In the genomic region with DNA sequence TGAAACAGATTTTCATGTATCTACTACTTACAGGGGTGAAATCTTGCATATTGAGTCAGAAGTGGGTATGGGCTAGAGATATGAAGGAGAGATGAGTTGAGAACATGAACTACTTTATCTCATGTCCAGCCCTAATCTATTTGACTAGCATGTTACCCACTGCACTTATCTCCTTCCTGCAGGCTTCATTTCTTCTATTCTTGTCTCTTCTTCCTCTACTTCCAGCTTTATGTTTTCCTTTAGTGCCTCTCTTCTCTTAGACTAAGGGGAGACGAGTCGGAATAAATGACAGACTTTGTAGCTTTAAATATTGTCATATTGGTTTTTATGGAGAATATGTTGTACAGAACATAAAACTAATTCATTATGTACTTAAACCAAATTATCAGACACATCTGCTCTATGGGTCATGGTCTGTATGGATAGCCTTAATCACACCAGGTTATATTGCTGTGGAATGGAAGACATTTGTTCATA, we compare ENCODE assay signal across 1 cellular context.
TF ChIP-seq lines count a peak whose summit lies in the region.

No MANE protein-coding gene starts in this region.

TF ChIP-seq in K562, 482 proteins besides CTCF, POLR2A, EP300 and RAD21 (continued from another document and continues in another):
- TF ChIP-seq SOX6 (IDR thresholded peaks at IDR 0.05) = peak; percentile 99
- peak; percentile 69 for TF ChIP-seq MEIS2 (IDR thresholded peaks at IDR 0.05; ENCODE audit: partially characterized antibody)
- no peak for TF ChIP-seq THRAP3 (IDR thresholded peaks at IDR 0.05; ENCODE audit: borderline replicate concordance)
- TF ChIP-seq NCOR1 (IDR thresholded peaks at IDR 0.05) = peak; percentile 98
- TF ChIP-seq, protein P1, sequence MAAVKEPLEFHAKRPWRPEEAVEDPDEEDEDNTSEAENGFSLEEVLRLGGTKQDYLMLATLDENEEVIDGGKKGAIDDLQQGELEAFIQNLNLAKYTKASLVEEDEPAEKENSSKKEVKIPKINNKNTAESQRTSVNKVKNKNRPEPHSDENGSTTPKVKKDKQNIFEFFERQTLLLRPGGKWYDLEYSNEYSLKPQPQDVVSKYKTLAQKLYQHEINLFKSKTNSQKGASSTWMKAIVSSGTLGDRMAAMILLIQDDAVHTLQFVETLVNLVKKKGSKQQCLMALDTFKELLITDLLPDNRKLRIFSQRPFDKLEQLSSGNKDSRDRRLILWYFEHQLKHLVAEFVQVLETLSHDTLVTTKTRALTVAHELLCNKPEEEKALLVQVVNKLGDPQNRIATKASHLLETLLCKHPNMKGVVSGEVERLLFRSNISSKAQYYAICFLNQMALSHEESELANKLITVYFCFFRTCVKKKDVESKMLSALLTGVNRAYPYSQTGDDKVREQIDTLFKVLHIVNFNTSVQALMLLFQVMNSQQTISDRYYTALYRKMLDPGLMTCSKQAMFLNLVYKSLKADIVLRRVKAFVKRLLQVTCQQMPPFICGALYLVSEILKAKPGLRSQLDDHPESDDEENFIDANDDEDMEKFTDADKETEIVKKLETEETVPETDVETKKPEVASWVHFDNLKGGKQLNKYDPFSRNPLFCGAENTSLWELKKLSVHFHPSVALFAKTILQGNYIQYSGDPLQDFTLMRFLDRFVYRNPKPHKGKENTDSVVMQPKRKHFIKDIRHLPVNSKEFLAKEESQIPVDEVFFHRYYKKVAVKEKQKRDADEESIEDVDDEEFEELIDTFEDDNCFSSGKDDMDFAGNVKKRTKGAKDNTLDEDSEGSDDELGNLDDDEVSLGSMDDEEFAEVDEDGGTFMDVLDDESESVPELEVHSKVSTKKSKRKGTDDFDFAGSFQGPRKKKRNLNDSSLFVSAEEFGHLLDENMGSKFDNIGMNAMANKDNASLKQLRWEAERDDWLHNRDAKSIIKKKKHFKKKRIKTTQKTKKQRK (IDR thresholded peaks at IDR 0.05; ENCODE audit: borderline replicate concordance, low read depth, low read length) = no peak
- TF ChIP-seq ZNF584 (CRISPR knock-in tag; IDR thresholded peaks at IDR 0.05; ENCODE audit: low read depth) = peak; percentile 73; the same call in 1 of the 2 replicates
- peak; percentile 83 for TF ChIP-seq BCOR (IDR thresholded peaks at IDR 0.05)
- no peak for TF ChIP-seq ZKSCAN1 (IDR thresholded peaks at IDR 0.05; ENCODE audit: low read depth, low read length)
- peak; percentile 87 for TF ChIP-seq MECOM (CRISPR knock-in tag; IDR thresholded peaks at IDR 0.05)
- TF ChIP-seq, protein P2, sequence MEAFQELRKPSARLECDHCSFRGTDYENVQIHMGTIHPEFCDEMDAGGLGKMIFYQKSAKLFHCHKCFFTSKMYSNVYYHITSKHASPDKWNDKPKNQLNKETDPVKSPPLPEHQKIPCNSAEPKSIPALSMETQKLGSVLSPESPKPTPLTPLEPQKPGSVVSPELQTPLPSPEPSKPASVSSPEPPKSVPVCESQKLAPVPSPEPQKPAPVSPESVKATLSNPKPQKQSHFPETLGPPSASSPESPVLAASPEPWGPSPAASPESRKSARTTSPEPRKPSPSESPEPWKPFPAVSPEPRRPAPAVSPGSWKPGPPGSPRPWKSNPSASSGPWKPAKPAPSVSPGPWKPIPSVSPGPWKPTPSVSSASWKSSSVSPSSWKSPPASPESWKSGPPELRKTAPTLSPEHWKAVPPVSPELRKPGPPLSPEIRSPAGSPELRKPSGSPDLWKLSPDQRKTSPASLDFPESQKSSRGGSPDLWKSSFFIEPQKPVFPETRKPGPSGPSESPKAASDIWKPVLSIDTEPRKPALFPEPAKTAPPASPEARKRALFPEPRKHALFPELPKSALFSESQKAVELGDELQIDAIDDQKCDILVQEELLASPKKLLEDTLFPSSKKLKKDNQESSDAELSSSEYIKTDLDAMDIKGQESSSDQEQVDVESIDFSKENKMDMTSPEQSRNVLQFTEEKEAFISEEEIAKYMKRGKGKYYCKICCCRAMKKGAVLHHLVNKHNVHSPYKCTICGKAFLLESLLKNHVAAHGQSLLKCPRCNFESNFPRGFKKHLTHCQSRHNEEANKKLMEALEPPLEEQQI (IDR thresholded peaks at IDR 0.05) = peak; percentile 96
- no peak for TF ChIP-seq PTTG1 (tag; IDR thresholded peaks at IDR 0.05; ENCODE audit: low read depth)
- TF ChIP-seq, protein P3, sequence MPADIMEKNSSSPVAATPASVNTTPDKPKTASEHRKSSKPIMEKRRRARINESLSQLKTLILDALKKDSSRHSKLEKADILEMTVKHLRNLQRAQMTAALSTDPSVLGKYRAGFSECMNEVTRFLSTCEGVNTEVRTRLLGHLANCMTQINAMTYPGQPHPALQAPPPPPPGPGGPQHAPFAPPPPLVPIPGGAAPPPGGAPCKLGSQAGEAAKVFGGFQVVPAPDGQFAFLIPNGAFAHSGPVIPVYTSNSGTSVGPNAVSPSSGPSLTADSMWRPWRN (IDR thresholded peaks at IDR 0.05; ENCODE audit: low read depth) = peak; percentile 89
- TF ChIP-seq, protein P4, sequence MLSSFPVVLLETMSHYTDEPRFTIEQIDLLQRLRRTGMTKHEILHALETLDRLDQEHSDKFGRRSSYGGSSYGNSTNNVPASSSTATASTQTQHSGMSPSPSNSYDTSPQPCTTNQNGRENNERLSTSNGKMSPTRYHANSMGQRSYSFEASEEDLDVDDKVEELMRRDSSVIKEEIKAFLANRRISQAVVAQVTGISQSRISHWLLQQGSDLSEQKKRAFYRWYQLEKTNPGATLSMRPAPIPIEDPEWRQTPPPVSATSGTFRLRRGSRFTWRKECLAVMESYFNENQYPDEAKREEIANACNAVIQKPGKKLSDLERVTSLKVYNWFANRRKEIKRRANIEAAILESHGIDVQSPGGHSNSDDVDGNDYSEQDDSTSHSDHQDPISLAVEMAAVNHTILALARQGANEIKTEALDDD (IDR thresholded peaks at IDR 0.05) = peak; percentile 84
- TF ChIP-seq, protein P5, sequence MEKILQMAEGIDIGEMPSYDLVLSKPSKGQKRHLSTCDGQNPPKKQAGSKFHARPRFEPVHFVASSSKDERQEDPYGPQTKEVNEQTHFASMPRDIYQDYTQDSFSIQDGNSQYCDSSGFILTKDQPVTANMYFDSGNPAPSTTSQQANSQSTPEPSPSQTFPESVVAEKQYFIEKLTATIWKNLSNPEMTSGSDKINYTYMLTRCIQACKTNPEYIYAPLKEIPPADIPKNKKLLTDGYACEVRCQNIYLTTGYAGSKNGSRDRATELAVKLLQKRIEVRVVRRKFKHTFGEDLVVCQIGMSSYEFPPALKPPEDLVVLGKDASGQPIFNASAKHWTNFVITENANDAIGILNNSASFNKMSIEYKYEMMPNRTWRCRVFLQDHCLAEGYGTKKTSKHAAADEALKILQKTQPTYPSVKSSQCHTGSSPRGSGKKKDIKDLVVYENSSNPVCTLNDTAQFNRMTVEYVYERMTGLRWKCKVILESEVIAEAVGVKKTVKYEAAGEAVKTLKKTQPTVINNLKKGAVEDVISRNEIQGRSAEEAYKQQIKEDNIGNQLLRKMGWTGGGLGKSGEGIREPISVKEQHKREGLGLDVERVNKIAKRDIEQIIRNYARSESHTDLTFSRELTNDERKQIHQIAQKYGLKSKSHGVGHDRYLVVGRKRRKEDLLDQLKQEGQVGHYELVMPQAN (IDR thresholded peaks at IDR 0.05; ENCODE audit: borderline replicate concordance) = no peak
- peak; percentile 84 for TF ChIP-seq FOXJ2 (tag; IDR thresholded peaks at IDR 0.05)
- peak; percentile 82 for TF ChIP-seq PYGO2 (tag; IDR thresholded peaks at IDR 0.05)
- 0 out of 2 replicates have a peak, but pooled peaks have one; percentile 2 for TF ChIP-seq ELF1 (tag; IDR thresholded peaks at IDR 0.05)
- no peak for TF ChIP-seq SIX5 (IDR thresholded peaks at IDR 0.05; ENCODE audit: borderline replicate concordance in 1 of 2, insufficient read depth in 1 of 2, low read depth in 1 of 2, low read length in 2 of 2)
- TF ChIP-seq, protein P6, sequence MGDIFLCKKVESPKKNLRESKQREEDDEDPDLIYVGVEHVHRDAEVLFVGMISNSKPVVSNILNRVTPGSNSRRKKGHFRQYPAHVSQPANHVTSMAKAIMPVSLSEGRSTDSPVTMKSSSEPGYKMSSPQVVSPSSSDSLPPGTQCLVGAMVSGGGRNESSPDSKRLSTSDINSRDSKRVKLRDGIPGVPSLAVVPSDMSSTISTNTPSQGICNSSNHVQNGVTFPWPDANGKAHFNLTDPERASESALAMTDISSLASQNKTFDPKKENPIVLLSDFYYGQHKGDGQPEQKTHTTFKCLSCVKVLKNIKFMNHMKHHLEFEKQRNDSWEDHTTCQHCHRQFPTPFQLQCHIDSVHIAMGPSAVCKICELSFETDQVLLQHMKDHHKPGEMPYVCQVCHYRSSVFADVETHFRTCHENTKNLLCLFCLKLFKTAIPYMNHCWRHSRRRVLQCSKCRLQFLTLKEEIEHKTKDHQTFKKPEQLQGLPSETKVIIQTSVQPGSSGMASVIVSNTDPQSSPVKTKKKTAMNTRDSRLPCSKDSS (IDR thresholded peaks at IDR 0.05; ENCODE audit: low read depth, partially characterized antibody) = no peak
- TF ChIP-seq, protein P7, sequence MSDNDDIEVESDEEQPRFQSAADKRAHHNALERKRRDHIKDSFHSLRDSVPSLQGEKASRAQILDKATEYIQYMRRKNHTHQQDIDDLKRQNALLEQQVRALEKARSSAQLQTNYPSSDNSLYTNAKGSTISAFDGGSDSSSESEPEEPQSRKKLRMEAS (CRISPR knock-in tag; IDR thresholded peaks at IDR 0.05) = no peak
- TF ChIP-seq ZBTB1 (CRISPR knock-in tag; IDR thresholded peaks at IDR 0.05; ENCODE audit: borderline replicate concordance, low read depth) = no peak
- peak in 1 of 2 experiments; percentile 37; a peak in 1 of 4 replicates for TF ChIP-seq FOXK2 (conservative IDR thresholded peaks at IDR 0.05 in 1 of 2, IDR thresholded peaks at IDR 0.05 in 1 of 2; ENCODE audit: low read depth in 2 of 2)
- TF ChIP-seq ZNF644 (tag; IDR thresholded peaks at IDR 0.05; ENCODE audit: low read depth) = 0 out of 2 replicates have a peak, but pooled peaks have one; percentile 77
- TF ChIP-seq, protein P8, sequence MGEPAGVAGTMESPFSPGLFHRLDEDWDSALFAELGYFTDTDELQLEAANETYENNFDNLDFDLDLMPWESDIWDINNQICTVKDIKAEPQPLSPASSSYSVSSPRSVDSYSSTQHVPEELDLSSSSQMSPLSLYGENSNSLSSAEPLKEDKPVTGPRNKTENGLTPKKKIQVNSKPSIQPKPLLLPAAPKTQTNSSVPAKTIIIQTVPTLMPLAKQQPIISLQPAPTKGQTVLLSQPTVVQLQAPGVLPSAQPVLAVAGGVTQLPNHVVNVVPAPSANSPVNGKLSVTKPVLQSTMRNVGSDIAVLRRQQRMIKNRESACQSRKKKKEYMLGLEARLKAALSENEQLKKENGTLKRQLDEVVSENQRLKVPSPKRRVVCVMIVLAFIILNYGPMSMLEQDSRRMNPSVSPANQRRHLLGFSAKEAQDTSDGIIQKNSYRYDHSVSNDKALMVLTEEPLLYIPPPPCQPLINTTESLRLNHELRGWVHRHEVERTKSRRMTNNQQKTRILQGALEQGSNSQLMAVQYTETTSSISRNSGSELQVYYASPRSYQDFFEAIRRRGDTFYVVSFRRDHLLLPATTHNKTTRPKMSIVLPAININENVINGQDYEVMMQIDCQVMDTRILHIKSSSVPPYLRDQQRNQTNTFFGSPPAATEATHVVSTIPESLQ (CRISPR knock-in tag; IDR thresholded peaks at IDR 0.05) = 0 out of 2 replicates have a peak, but pooled peaks have one; percentile 39
- TF ChIP-seq HDAC3 (IDR thresholded peaks at IDR 0.05; ENCODE audit: borderline replicate concordance, partially characterized antibody) = peak; percentile 95
- TF ChIP-seq POLR2AphosphoS5 (IDR thresholded peaks at IDR 0.05; ENCODE audit: control insufficient read depth, insufficient read depth, low read depth, low read length) = peak; percentile 86
- TF ChIP-seq HNRNPLL (IDR thresholded peaks at IDR 0.05; ENCODE audit: low read depth, low read length, poor library complexity, severe bottlenecking) = no peak
- TF ChIP-seq, protein P9, sequence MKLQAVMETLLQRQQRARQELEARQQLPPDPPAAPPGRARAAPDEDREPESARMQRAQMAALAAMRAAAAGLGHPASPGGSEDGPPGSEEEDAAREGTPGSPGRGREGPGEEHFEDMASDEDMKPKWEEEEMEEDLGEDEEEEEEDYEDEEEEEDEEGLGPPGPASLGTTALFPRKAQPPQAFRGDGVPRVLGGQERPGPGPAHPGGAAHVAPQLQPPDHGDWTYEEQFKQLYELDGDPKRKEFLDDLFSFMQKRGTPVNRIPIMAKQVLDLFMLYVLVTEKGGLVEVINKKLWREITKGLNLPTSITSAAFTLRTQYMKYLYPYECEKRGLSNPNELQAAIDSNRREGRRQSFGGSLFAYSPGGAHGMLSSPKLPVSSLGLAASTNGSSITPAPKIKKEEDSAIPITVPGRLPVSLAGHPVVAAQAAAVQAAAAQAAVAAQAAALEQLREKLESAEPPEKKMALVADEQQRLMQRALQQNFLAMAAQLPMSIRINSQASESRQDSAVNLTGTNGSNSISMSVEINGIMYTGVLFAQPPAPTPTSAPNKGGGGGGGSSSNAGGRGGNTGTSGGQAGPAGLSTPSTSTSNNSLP (IDR thresholded peaks at IDR 0.05; ENCODE audit: borderline replicate concordance, low read depth, low read length) = peak; percentile 83; the same call in 1 of the 2 replicates
- peak in 1 of 2 experiments; percentile 82; a peak in 1 of 4 replicates for TF ChIP-seq NONO (IDR thresholded peaks at IDR 0.05; ENCODE audit: low read depth in 2 of 2, low read length in 1 of 2)
- TF ChIP-seq ZNF134 (CRISPR knock-in tag; conservative IDR thresholded peaks at IDR 0.05) = no peak
- TF ChIP-seq, protein P10, sequence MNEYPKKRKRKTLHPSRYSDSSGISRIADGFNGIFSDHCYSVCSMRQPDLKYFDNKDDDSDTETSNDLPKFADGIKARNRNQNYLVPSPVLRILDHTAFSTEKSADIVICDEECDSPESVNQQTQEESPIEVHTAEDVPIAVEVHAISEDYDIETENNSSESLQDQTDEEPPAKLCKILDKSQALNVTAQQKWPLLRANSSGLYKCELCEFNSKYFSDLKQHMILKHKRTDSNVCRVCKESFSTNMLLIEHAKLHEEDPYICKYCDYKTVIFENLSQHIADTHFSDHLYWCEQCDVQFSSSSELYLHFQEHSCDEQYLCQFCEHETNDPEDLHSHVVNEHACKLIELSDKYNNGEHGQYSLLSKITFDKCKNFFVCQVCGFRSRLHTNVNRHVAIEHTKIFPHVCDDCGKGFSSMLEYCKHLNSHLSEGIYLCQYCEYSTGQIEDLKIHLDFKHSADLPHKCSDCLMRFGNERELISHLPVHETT (CRISPR knock-in tag; conservative IDR thresholded peaks at IDR 0.05 in 1 of 2, IDR thresholded peaks at IDR 0.05 in 1 of 2) = peak in 1 of 2 experiments; percentile 87; a peak in 2 of 4 replicates
